Comparison of ENCODE assay signal across 8 cellular contexts in genomic region chr1:67211589-67212563, GRCh38. TPM values are rescaled to one million over a fixed set of nuclear protein-coding genes. Genes with fewer than 3 reads are reported as not detected.
DNase-seq lines count a peak whose midpoint lies in the region; ATAC-seq, FAIRE-seq and TF ChIP-seq lines count a peak whose summit lies in the region.

No MANE protein-coding gene starts in this region.

- ATAC-seq in HG03571 (IDR thresholded peaks at IDR 0.05; ENCODE audit: unreplicated experiment): no peak

- TF ChIP-seq CTCF in A673 (conservative IDR thresholded peaks at IDR 0.05; ENCODE audit: low read depth, low read length) (peak; percentile 66), GM12875 (IDR thresholded peaks at IDR 0.05; ENCODE audit: borderline replicate concordance, insufficient read depth, low read depth, low read length) (peak; percentile 35; the same call in 1 of the 2 replicates), progenitor cell of endocrine pancreas (IDR thresholded peaks at IDR 0.05; ENCODE audit: unreplicated experiment) (peak; percentile 79)

- H3K4me1 ChIP-seq in A673 (ENCODE audit: insufficient read depth, low read length, poor library complexity, severe bottlenecking): no peaks in the 10 kb centered on the region

- H3K27ac ChIP-seq in A673 (ENCODE audit: low read depth, low read length, poor library complexity, severe bottlenecking): no peak overlapping the region

- no peaks in the 10 kb centered on the region for H3K27me3 Mint-ChIP-seq in progenitor cell of endocrine pancreas

- no peaks in the 10 kb centered on the region for H3K9me3 Mint-ChIP-seq in progenitor cell of endocrine pancreas (ENCODE audit: low read depth)

- DNase-seq in A673 (ENCODE audit: low spot score): peak; percentile 46
- peak; percentile 31 for DNase-seq in NCI-H1105 (lab: John Stamatoyannopoulos, UW)
- DNase-seq in activated CD4-positive, alpha-beta T cell treated with anti-CD3 and anti-CD28 coated beads for 4 hours: peak; percentile 56 to 64
- DNase-seq in progenitor cell of endocrine pancreas (ENCODE audit: low spot score, unreplicated experiment): peak; percentile 12
- DNase-seq in NCI-H1092 treated with DMSO at 0.1 percent for 48 hours (lab: John Stamatoyannopoulos, UW): no peak

- H3K4me3 ChIP-seq in A673 (ENCODE audit: low read depth, low read length, poor library complexity, severe bottlenecking): no peak overlapping the region
- no peak overlapping the region for H3K4me3 ChIP-seq in GM12875 (ENCODE audit: low read depth, low read length)

- H3K36me3 ChIP-seq in A673 (ENCODE audit: insufficient read depth, low read length, poor library complexity, severe bottlenecking): no peaks in the 10 kb centered on the region

- H3K27me3 ChIP-seq in A673 (replicated peaks; ENCODE audit: insufficient read depth, low read depth, low read length, poor library complexity): no peaks in the 10 kb centered on the region

- H3K4me1 Mint-ChIP-seq in progenitor cell of endocrine pancreas (ENCODE audit: low read depth): no peaks in the 10 kb centered on the region

- BruUV-seq in A673 (replicated peaks; lab: Mats Ljungman, UMichigan): no TSS peak

- no peak overlapping the region for H3K4me3 Mint-ChIP-seq in progenitor cell of endocrine pancreas (ENCODE audit: low read depth)

- H3K9me3 ChIP-seq in A673 (ENCODE audit: low read depth, low read length, poor library complexity, severe bottlenecking): no peaks in the 10 kb centered on the region

- CTCF ChIA-PET in A673 (lab: Charles Lee): interaction anchor here (0.7 to 2.0 kb wide), 11 partner anchors 13 to 447 kb away, joined by 3 to 12 read pairs (median 4); no protein-coding TSS in a partner anchor

- FAIRE-seq in endometrium (lab: Jason Lieb, UNC): peak; percentile 33

- H3K36me3 Mint-ChIP-seq in progenitor cell of endocrine pancreas (ENCODE audit: insufficient read depth): no peaks in the 10 kb centered on the region

- intact Hi-C loops in A673 (cut with micrococcal nuclease; ENCODE audit: unreplicated experiment): loop anchor here (5.0 kb wide), 3 partner anchors 215 to 445 kb away; no protein-coding TSS in a partner anchor

- POLR2A ChIA-PET in A673 (lab: Charles Lee; ENCODE audit: low non-redundant PET): no interaction called here

- H3K27ac Mint-ChIP-seq in progenitor cell of endocrine pancreas: no peak overlapping the region

RNA-seq across cellular contexts. Expression of gene IL23R, which starts 45.6 kb away (rescaled TPM):
- not detected in 2 replicates for total RNA-seq in A673 (2021)
- total RNA-seq in progenitor cell of endocrine pancreas: not detected in 2 replicates
